Comparison of ENCODE assay signal across 2 cellular contexts in the genomic region with DNA sequence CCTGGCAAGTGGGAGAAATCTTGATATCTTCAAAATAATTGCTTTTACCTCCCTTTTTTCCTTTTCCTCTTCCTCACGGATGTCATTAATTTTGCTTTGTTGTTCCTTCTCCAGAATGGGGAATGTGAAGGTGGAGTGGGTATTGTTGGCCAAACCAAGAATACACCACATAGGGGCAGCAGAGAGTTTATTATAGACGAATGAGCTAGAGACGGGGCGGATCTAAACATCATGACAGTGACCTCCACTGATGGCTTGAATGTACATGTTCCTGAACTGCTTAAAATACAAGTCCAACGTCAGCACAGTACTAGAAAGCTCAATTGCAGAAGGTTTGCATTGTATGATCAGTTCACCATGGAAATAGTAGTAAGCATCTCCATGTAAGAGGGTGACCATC.
TF ChIP-seq lines count a peak whose summit lies in the region.

No MANE protein-coding gene starts in this region.

TF ChIP-seq in IMR-90, 13 proteins besides CTCF, POLR2A, EP300 and RAD21:
- TF ChIP-seq SMC3 (IDR thresholded peaks at IDR 0.05; ENCODE audit: low read depth, low read length), result no peak
- no peak for TF ChIP-seq MXI1 (IDR thresholded peaks at IDR 0.05; ENCODE audit: borderline replicate concordance, low read depth, low read length)
- TF ChIP-seq MAZ (IDR thresholded peaks at IDR 0.05; ENCODE audit: borderline replicate concordance, low read depth, low read length), result no peak
- no peak for TF ChIP-seq USF2 (IDR thresholded peaks at IDR 0.05; ENCODE audit: low read depth, low read length)
- no peak for TF ChIP-seq BHLHE40 (IDR thresholded peaks at IDR 0.05; ENCODE audit: low read depth, low read length)
- no peak for TF ChIP-seq FOS (IDR thresholded peaks at IDR 0.05; ENCODE audit: low read depth, low read length)
- no peak for TF ChIP-seq MAFK (IDR thresholded peaks at IDR 0.05; ENCODE audit: low read depth, low read length)
- TF ChIP-seq RCOR1 (IDR thresholded peaks at IDR 0.05; ENCODE audit: insufficient replicate concordance, low read length), result no peak
- no peak for TF ChIP-seq CEBPB (IDR thresholded peaks at IDR 0.05; ENCODE audit: low read depth, low read length)
- no peak for TF ChIP-seq ELK1 (IDR thresholded peaks at IDR 0.05; ENCODE audit: borderline replicate concordance, low read depth, low read length)
- TF ChIP-seq NFE2L2 (IDR thresholded peaks at IDR 0.05; ENCODE audit: low read depth, low read length), result no peak
- TF ChIP-seq CHD1 (IDR thresholded peaks at IDR 0.05; ENCODE audit: low read depth, low read length), result no peak
- no peak for TF ChIP-seq RFX5 (IDR thresholded peaks at IDR 0.05; ENCODE audit: low read depth, low read length)

TF ChIP-seq in GM12878, 131 proteins besides CTCF, POLR2A, EP300 and RAD21:
- TF ChIP-seq RB1 (IDR thresholded peaks at IDR 0.05; ENCODE audit: borderline replicate concordance), result no peak
- TF ChIP-seq ZZZ3 (IDR thresholded peaks at IDR 0.05; ENCODE audit: control insufficient read depth, insufficient read length, low read depth), result no peak
- no peak for TF ChIP-seq HCFC1 (IDR thresholded peaks at IDR 0.05; ENCODE audit: low read length)
- TF ChIP-seq ZNF217 (IDR thresholded peaks at IDR 0.05), result no peak
- TF ChIP-seq RELB (IDR thresholded peaks at IDR 0.05; ENCODE audit: low read depth), result no peak
- no peak for TF ChIP-seq CHD1 (IDR thresholded peaks at IDR 0.05; ENCODE audit: low read depth, low read length)
- TF ChIP-seq MXI1 (IDR thresholded peaks at IDR 0.05; ENCODE audit: low read depth, low read length), result no peak
- no peak for TF ChIP-seq IKZF1 (conservative IDR thresholded peaks at IDR 0.05)
- TF ChIP-seq GATAD2B (conservative IDR thresholded peaks at IDR 0.05; ENCODE audit: low read depth), result no peak
